Comparison of ENCODE assay signal across 20 cellular contexts in the genomic region with DNA sequence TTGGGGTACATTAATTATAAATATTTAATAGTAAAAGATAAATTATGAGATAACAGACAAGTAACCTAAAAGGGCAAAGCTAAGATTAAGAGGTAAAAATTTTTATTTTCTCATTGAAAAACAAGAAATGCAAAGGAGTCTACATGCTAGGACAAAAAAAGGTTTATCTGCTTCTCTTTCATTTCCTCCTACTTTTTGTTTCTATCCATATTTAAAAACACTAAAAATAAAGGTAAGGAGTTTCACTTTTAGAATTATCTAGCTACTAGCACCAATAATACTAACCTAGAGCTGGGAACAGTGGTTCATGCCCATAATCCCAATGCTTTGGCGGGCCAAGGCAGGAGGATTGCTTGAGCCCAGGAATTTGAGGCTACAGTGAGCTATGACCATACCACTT.
A peak's percentile ranks its signal among the peaks of the same experiment; 100 is the strongest.
DNase-seq lines count a peak whose midpoint lies in the region; ATAC-seq and TF ChIP-seq lines count a peak whose summit lies in the region.
"Had no signal": no experiment of that assay in that cellular context is flagged by ENCODE, and none has a peak within 500 bp of the region (broad histone marks: within the 10 kb centered on the region; RNA-seq: fewer than 3 reads in every experiment).

No MANE protein-coding gene starts in this region.

- POLR2A ChIA-PET in Caco-2 (lab: Charles Lee), result no interaction called here

- peak; percentile 26 for ATAC-seq in GM19324 (IDR thresholded peaks at IDR 0.05; ENCODE audit: low FRiP score, unreplicated experiment)
- peak; percentile 36 for ATAC-seq in HG02763 (IDR thresholded peaks at IDR 0.05; ENCODE audit: unreplicated experiment)
- peak; percentile 27 for ATAC-seq in HG03565 (IDR thresholded peaks at IDR 0.05; ENCODE audit: unreplicated experiment)
- ATAC-seq in aorta (ENCODE audit: low FRiP score), result no peak
- ATAC-seq: activated T-cell treated with anti-CD3 and anti-CD28 coated beads, Interleukin-2, amount 50 U/mL, for 4 hours; HCT116 had no signal

- H3K9ac ChIP-seq in BLaER1 treated with 17β-estradiol and CSF1 and Interleukin-3, amounts not matched to agents 10 nM and 100 nM, result peak overlapping the region in 4 of 11 experiments; percentile 30 to 52 (median 38); a peak in 7 of 22 replicates

- TF ChIP-seq CTCF in Caco-2 (IDR thresholded peaks at IDR 0.05; ENCODE audit: insufficient read depth in 1 of 2, low read depth in 1 of 2, low read length in 1 of 2, severe bottlenecking in 1 of 2, unreplicated experiment in 1 of 2), result no peak

- intact Hi-C loops in aorta (cut with DNase I) (no loop called here), Caco-2 (cut with micrococcal nuclease; ENCODE audit: unreplicated experiment) (no loop called here)

- no peaks in the 10 kb centered on the region for H3K36me3 ChIP-seq in BLaER1 treated with 17β-estradiol and CSF1 and Interleukin-3, amounts not matched to agents 10 nM and 100 nM
- no peaks in the 10 kb centered on the region for H3K36me3 ChIP-seq in aorta (ENCODE audit: control insufficient read depth in 1 of 2, insufficient read depth in 2 of 2, low read length in 1 of 2)
- H3K36me3 ChIP-seq in Caco-2 (ENCODE audit: control insufficient read depth, insufficient read depth, low read length), result no peaks in the 10 kb centered on the region
- H3K36me3 ChIP-seq: left ventricle myocardium inferior, thoracic aorta had no signal

- DNase-seq in NCI-H2171 treated with DMSO at 0.1 percent for 48 hours (lab: John Stamatoyannopoulos, UW) (no peak), aorta (no peak), Caco-2 (no peak)
- no peak for DNase-seq in stimulated activated CD4-positive, alpha-beta T cell treated with anti-CD3 and anti-CD28 coated beads, Interleukin-4, amount 100 ng/mL, for 24 hours
- DNase-seq: activated CD4-positive, alpha-beta memory T cell treated with anti-CD3 and anti-CD28 coated beads, Interleukin-2, amount 10 ng/mL, durations not matched to agents 7 days and 5 days; activated T-cell treated with anti-CD3 and anti-CD28 coated beads, Interleukin-2, amount 50 U/mL, for 4 hours; CD4-positive, alpha-beta memory T cell; effector memory CD8-positive, alpha-beta T cell; glutamatergic neuron; left ventricle myocardium inferior; NCI-H1930; SHP77 treated with DMSO at 0.1 percent for 48 hours; T-helper 2 cell had no signal

- H3K9me3 ChIP-seq in BLaER1 treated with 17β-estradiol and CSF1 and Interleukin-3, amounts not matched to agents 10 nM and 100 nM (replicated peaks in 1 of 11), result no peaks in the 10 kb centered on the region
- no peaks in the 10 kb centered on the region for H3K9me3 ChIP-seq in aorta (ENCODE audit: control insufficient read depth, low read length)
- no peaks in the 10 kb centered on the region for H3K9me3 ChIP-seq in Caco-2
- H3K9me3 ChIP-seq: thoracic aorta had no signal

- H3K9me3 Mint-ChIP-seq in Caco-2 (ENCODE audit: unreplicated experiment), result no peaks in the 10 kb centered on the region
- H3K9me3 Mint-ChIP-seq: activated CD4-positive, alpha-beta memory T cell treated with anti-CD3 and anti-CD28 coated beads, Interleukin-2, amount 10 ng/mL, durations not matched to agents 7 days and 5 days; activated naive CD4-positive, alpha-beta T cell treated with anti-CD3 and anti-CD28 coated beads, Interleukin-2, amount 50 U/mL, for 24 hours; activated T-cell treated with anti-CD3 and anti-CD28 coated beads, Interleukin-2, amount 50 U/mL, for 4 hours; CD4-positive, alpha-beta memory T cell; effector memory CD8-positive, alpha-beta T cell had no signal

- no TSS peak for BruUV-seq in Caco-2 (replicated peaks; lab: Mats Ljungman, UMichigan)

- no peak overlapping the region for H3K27ac Mint-ChIP-seq in Caco-2 (ENCODE audit: unreplicated experiment)
- H3K27ac Mint-ChIP-seq: activated CD4-positive, alpha-beta memory T cell treated with anti-CD3 and anti-CD28 coated beads, Interleukin-2, amount 10 ng/mL, durations not matched to agents 7 days and 5 days; activated naive CD4-positive, alpha-beta T cell treated with anti-CD3 and anti-CD28 coated beads, Interleukin-2, amount 50 U/mL, for 24 hours; CD4-positive, alpha-beta memory T cell; effector memory CD8-positive, alpha-beta T cell had no signal

- H3K27me3 Mint-ChIP-seq in Caco-2 (ENCODE audit: insufficient read depth, unreplicated experiment), result no peaks in the 10 kb centered on the region
- H3K27me3 Mint-ChIP-seq: activated CD4-positive, alpha-beta memory T cell treated with anti-CD3 and anti-CD28 coated beads, Interleukin-2, amount 10 ng/mL, durations not matched to agents 7 days and 5 days; CD4-positive, alpha-beta memory T cell; effector memory CD8-positive, alpha-beta T cell had no signal

- CTCF ChIA-PET in Caco-2 (lab: Charles Lee), result no interaction called here

- no peaks in the 10 kb centered on the region for H4K20me1 ChIP-seq in BLaER1 treated with 17β-estradiol and CSF1 and Interleukin-3, amounts not matched to agents 10 nM and 100 nM

- 96% methylated on average over 1 of the region's 1 CpG for WGBS in aorta, 2 donors

- no peak overlapping the region for H3K4me3 ChIP-seq in BLaER1 treated with 17β-estradiol and CSF1 and Interleukin-3, amounts not matched to agents 10 nM and 100 nM
- H3K4me3 ChIP-seq in aorta (ENCODE audit: low read length in 2 of 2), result no peak overlapping the region
- H3K4me3 ChIP-seq in Caco-2 (ENCODE audit: low read depth, low read length), result no peak overlapping the region
- H3K4me3 ChIP-seq: left ventricle myocardium inferior, thoracic aorta had no signal

- H3K4me3 Mint-ChIP-seq in Caco-2 (ENCODE audit: unreplicated experiment), result no peak overlapping the region
- H3K4me3 Mint-ChIP-seq: activated CD4-positive, alpha-beta memory T cell treated with anti-CD3 and anti-CD28 coated beads, Interleukin-2, amount 10 ng/mL, durations not matched to agents 7 days and 5 days; activated naive CD4-positive, alpha-beta T cell treated with anti-CD3 and anti-CD28 coated beads, Interleukin-2, amount 50 U/mL, for 24 hours; activated T-cell treated with anti-CD3 and anti-CD28 coated beads, Interleukin-2, amount 50 U/mL, for 4 hours; CD4-positive, alpha-beta memory T cell; effector memory CD8-positive, alpha-beta T cell had no signal

- H3K27me3 ChIP-seq in BLaER1 treated with 17β-estradiol and CSF1 and Interleukin-3, amounts not matched to agents 10 nM and 100 nM, result no peaks in the 10 kb centered on the region
- H3K27me3 ChIP-seq in aorta (ENCODE audit: control insufficient read depth in 1 of 2, insufficient read depth in 2 of 2, low read length in 1 of 2), result no peaks in the 10 kb centered on the region
- no peaks in the 10 kb centered on the region for H3K27me3 ChIP-seq in Caco-2 (replicated peaks; ENCODE audit: control insufficient read depth, insufficient read depth, low read length)

- H3K4me1 ChIP-seq in BLaER1 treated with 17β-estradiol and CSF1 and Interleukin-3, amounts not matched to agents 10 nM and 100 nM, result peaks cover 0 to 30% (median 16%) of the 10 kb centered on the region in 10 experiments; a peak in 14 of 20 replicates
- H3K4me1 ChIP-seq in aorta (ENCODE audit: control insufficient read depth in 1 of 2, insufficient read depth in 2 of 2, low read length in 2 of 2), result no peaks in the 10 kb centered on the region
- no peaks in the 10 kb centered on the region for H3K4me1 ChIP-seq in Caco-2
- H3K4me1 ChIP-seq: left ventricle myocardium inferior had no signal

- H3K4me1 Mint-ChIP-seq in Caco-2 (ENCODE audit: low read depth, unreplicated experiment), result no peaks in the 10 kb centered on the region
- H3K4me1 Mint-ChIP-seq: activated CD4-positive, alpha-beta memory T cell treated with anti-CD3 and anti-CD28 coated beads, Interleukin-2, amount 10 ng/mL, durations not matched to agents 7 days and 5 days; activated naive CD4-positive, alpha-beta T cell treated with anti-CD3 and anti-CD28 coated beads, Interleukin-2, amount 50 U/mL, for 24 hours; CD4-positive, alpha-beta memory T cell had no signal

- H3K36me3 Mint-ChIP-seq in Caco-2 (ENCODE audit: insufficient read depth, unreplicated experiment), result no peaks in the 10 kb centered on the region
- H3K36me3 Mint-ChIP-seq: activated naive CD4-positive, alpha-beta T cell treated with anti-CD3 and anti-CD28 coated beads, Interleukin-2, amount 50 U/mL, for 24 hours; CD4-positive, alpha-beta memory T cell had no signal

- peak overlapping the region in 10 of 11 experiments; percentile 43 to 83 (median 62); a peak in 19 of 22 replicates for H3K27ac ChIP-seq in BLaER1 treated with 17β-estradiol and CSF1 and Interleukin-3, amounts not matched to agents 10 nM and 100 nM
- no peak overlapping the region for H3K27ac ChIP-seq in aorta (ENCODE audit: low read depth in 1 of 2, low read length in 2 of 2)
- H3K27ac ChIP-seq: left ventricle myocardium inferior, thoracic aorta had no signal

- H3K4me2 ChIP-seq in BLaER1 treated with 17β-estradiol and CSF1 and Interleukin-3, amounts not matched to agents 10 nM and 100 nM, result peak overlapping the region in 7 of 11 experiments; percentile 4 to 77 (median 61); a peak in 12 of 22 replicates

Comparison
In these comparisons a context has a peak if more than half of its experiments do, and no peak if none do; other contexts are left out.
1. H3K27ac ChIP-seq: peak in BLaER1 treated with 17β-estradiol and CSF1 and Interleukin-3, amounts not matched to agents 10 nM and 100 nM (10 of 11); none in aorta (0 of 2).